7 cellular contexts compared by ENCODE assay signal in the genomic region with DNA sequence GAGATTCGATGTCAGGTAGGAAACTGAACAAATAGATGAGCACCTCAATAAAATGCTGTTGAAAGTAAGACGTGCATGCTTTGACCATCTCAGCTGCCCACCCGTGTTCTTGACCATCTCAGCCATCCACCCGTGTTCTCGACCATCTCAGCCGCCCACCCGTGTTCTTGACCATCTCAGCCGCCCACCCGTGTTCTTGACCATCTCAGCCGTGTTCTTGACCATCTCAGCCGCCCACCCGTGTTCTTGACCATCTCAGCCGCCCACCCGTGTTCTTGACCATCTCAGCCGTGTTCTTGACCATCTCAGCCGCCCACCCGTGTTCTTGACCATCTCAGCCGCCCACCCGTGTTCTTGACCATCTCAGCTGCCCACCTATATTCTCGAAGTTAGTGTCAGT. TPM values are rescaled to one million over a fixed set of nuclear protein-coding genes. Genes with fewer than 3 reads are reported as not detected.
"Had no signal": no experiment of that assay in that cellular context is flagged by ENCODE, and none has a peak within 500 bp of the region (broad histone marks: within the 10 kb centered on the region; RNA-seq: fewer than 3 reads in every experiment).

No MANE protein-coding gene starts in this region.

RNA-seq across cellular contexts. Expression of a gene that starts 45.1 kb away (rescaled TPM):
- total RNA-seq: GM23248, H4, H7, HepG2, HFFc6, HT1080 had no signal
- polyA plus RNA-seq: GM23248, HepG2, IgD-negative memory B cell had no signal
